In the genomic region with DNA sequence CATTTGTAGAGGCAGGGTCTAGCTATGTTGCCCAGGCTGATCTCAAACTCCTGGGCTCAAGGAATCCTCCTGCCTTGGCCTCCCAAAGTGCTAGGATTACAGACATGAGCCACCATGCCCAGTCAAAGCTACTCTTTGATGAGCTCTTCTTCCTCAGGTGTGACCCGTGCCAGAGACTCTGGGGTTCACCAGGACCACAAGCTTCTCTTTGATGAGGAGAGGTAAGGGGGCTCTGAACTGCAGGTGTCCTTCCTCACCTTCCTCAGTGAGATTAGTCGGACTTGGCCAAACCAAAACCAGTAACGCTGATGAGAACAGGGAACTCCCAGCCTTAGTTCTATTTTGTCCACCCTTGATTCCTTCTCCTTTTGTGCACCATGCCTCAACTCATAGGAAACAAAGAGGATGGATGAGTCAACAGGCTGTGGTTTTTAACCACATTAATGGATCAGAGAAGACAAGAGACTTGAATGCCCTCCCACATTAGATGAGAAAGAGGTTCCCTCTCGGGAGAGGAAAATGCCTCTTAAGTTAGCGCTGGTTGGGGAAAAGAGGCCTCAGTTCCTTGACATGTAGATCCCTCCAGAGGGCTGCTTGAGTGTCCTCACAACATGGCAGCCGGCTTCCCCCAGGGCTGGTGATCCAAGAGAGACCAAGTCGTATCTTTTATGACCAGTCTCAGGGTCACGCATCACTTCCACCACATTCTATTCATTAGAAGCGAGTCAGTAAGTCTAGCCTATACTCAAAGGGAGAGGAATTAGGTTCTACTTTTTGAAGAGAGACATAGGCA, we compare ENCODE assay signal across 1 cellular context.
TF ChIP-seq lines count a peak whose summit lies in the region.

No MANE protein-coding gene starts in this region.

TF ChIP-seq in HepG2, 621 proteins besides CTCF, POLR2A, EP300 and RAD21:
- no peak for TF ChIP-seq ZNF781 (CRISPR knock-in tag; IDR thresholded peaks at IDR 0.05; ENCODE audit: borderline replicate concordance, not compliant biosample characterization)
- no peak for TF ChIP-seq PRPF4 (IDR thresholded peaks at IDR 0.05; ENCODE audit: low read depth, low read length, poor library complexity, severe bottlenecking)
